Comparison of ENCODE assay signal across 13 cellular contexts in genomic region chr6:167401525-167402194, GRCh38.
DNase-seq lines count a peak whose midpoint lies in the region; ATAC-seq and TF ChIP-seq lines count a peak whose summit lies in the region.
"Had no signal": no experiment of that assay in that cellular context is flagged by ENCODE, and none has a peak within 500 bp of the region (broad histone marks: within the 10 kb centered on the region; RNA-seq: fewer than 3 reads in every experiment).

No MANE protein-coding gene starts in this region.

- H4K20me1 ChIP-seq in HCT116 (ENCODE audit: insufficient read depth) = no peaks in the 10 kb centered on the region

- no peak overlapping the region for H3K27ac ChIP-seq in HCT116 (ENCODE audit: low read depth, low read length)

- no peak overlapping the region for H2AFZ ChIP-seq in HCT116 (ENCODE audit: low read depth, low read length, poor library complexity, severe bottlenecking)

- no peaks in the 10 kb centered on the region for H3K4me1 ChIP-seq in HCT116 (ENCODE audit: control insufficient read depth in 1 of 2, insufficient read depth in 2 of 2, low read length in 2 of 2)

- no peaks in the 10 kb centered on the region for H3K36me3 ChIP-seq in HCT116 (ENCODE audit: control insufficient read depth in 1 of 2, insufficient read depth in 2 of 2, low read length in 2 of 2)

- H3K4me3 Mint-ChIP-seq in progenitor cell of endocrine pancreas (ENCODE audit: low read depth) = no peak overlapping the region
- H3K4me3 Mint-ChIP-seq: activated naive CD8-positive, alpha-beta T cell treated with anti-CD3 and anti-CD28 coated beads, Interleukin-2, amount 10 ng/mL, durations not matched to agents 7 days and 5 days; stimulated activated naive CD8-positive, alpha-beta T cell treated with anti-CD3 and anti-CD28 coated beads, Interleukin-15, Interleukin-2, amounts not matched to agents 100 ng/mL and 50 ng/mL, for 24 hours had no signal

- POLR2A ChIA-PET in HCT116 (lab: Charles Lee) = no interaction called here

- TF ChIP-seq POLR2A in HCT116 (IDR thresholded peaks at IDR 0.05; ENCODE audit: borderline replicate concordance, extremely low read depth, insufficient read depth, insufficient read length) = no peak

- intact Hi-C loops in HCT116 (cut with micrococcal nuclease) = no loop called here

- TF ChIP-seq RAD21 in HCT116 (IDR thresholded peaks at IDR 0.05; ENCODE audit: low read depth) = no peak

- no peak overlapping the region for H3K4me3 ChIP-seq in HCT116 (replicated peaks in 1 of 2; ENCODE audit: low read depth in 1 of 2, low read length in 2 of 2)

- no peaks in the 10 kb centered on the region for H3K79me2 ChIP-seq in HCT116 (ENCODE audit: insufficient read depth, low read length)

- H3K27me3 ChIP-seq in HCT116 (ENCODE audit: insufficient read depth, low read length) = peaks cover 18% of the 10 kb centered on the region

- RAD21 ChIA-PET in HCT116 (lab: Charles Lee; ENCODE audit: low non-redundant PET in 1 of 2, low total read pairs in 2 of 2, uncharacterized antibody in 2 of 2, unreplicated experiment in 2 of 2) = no interaction called here

- CTCF ChIA-PET in HCT116 (lab: Charles Lee) = no interaction called here

- H3K9ac ChIP-seq in HCT116 (ENCODE audit: low read length) = no peak overlapping the region
- H3K9ac ChIP-seq: SK-N-SH had no signal

- H3K27me3 Mint-ChIP-seq in progenitor cell of endocrine pancreas = peaks cover 19% of the 10 kb centered on the region

- H3K4me1 Mint-ChIP-seq in progenitor cell of endocrine pancreas (ENCODE audit: low read depth) = peaks cover 22% of the 10 kb centered on the region

- H3K9me3 Mint-ChIP-seq in progenitor cell of endocrine pancreas (ENCODE audit: low read depth) = no peaks in the 10 kb centered on the region
- H3K9me3 Mint-ChIP-seq: activated naive CD8-positive, alpha-beta T cell treated with anti-CD3 and anti-CD28 coated beads, Interleukin-2, amount 10 ng/mL, durations not matched to agents 7 days and 5 days; stimulated activated naive CD8-positive, alpha-beta T cell treated with anti-CD3 and anti-CD28 coated beads, Interleukin-15, Interleukin-2, amounts not matched to agents 100 ng/mL and 50 ng/mL, for 24 hours had no signal

- no peaks in the 10 kb centered on the region for H3K36me3 Mint-ChIP-seq in progenitor cell of endocrine pancreas (ENCODE audit: insufficient read depth)
- H3K36me3 Mint-ChIP-seq: activated naive CD8-positive, alpha-beta T cell treated with anti-CD3 and anti-CD28 coated beads, Interleukin-2, amount 10 ng/mL, durations not matched to agents 7 days and 5 days had no signal

- ATAC-seq in HCT116 (peak; percentile 34; the same call in 1 of the 2 replicates), esophagus mucosa (peak; percentile 39), HG02884 (IDR thresholded peaks at IDR 0.05; ENCODE audit: unreplicated experiment) (no peak), GM21619 (IDR thresholded peaks at IDR 0.05; ENCODE audit: unreplicated experiment) (no peak)

- DNase-seq in HCT116 (ENCODE audit: low read depth, low spot score) = no peak
- DNase-seq in NCI-H510A treated with DMSO at 0.1 percent for 48 hours (lab: John Stamatoyannopoulos, UW) = peak; percentile 43
- no peak for DNase-seq in progenitor cell of endocrine pancreas (ENCODE audit: low spot score, unreplicated experiment)
- DNase-seq in GF-D8 (lab: John Stamatoyannopoulos, UW) = no peak
- DNase-seq in central memory CD4-positive, alpha-beta T cell = no peak
- DNase-seq: activated naive CD8-positive, alpha-beta T cell treated with anti-CD3 and anti-CD28 coated beads, Interleukin-2, amount 10 ng/mL, durations not matched to agents 7 days and 5 days; C1 segment of cervical spinal cord; retina; SK-N-SH had no signal

- TF ChIP-seq CTCF in HCT116 (IDR thresholded peaks at IDR 0.05 in 2 of 3, conservative IDR thresholded peaks at IDR 0.05 in 1 of 3; ENCODE audit: borderline replicate concordance in 1 of 3, insufficient read depth in 1 of 3, low read depth in 2 of 3, low read length in 2 of 3) = no peak
- no peak for TF ChIP-seq CTCF in progenitor cell of endocrine pancreas (IDR thresholded peaks at IDR 0.05; ENCODE audit: unreplicated experiment)

- no peaks in the 10 kb centered on the region for H3K9me3 ChIP-seq in HCT116 (ENCODE audit: control insufficient read depth in 1 of 2, insufficient read depth in 1 of 2, low read depth in 1 of 2, low read length in 2 of 2)
- H3K9me3 ChIP-seq: SK-N-SH had no signal

- no TSS peak for BruUV-seq in HCT116 (replicated peaks; lab: Mats Ljungman, UMichigan)

- peak overlapping the region; percentile 54 for H3K27ac Mint-ChIP-seq in progenitor cell of endocrine pancreas
- H3K27ac Mint-ChIP-seq: activated naive CD8-positive, alpha-beta T cell treated with anti-CD3 and anti-CD28 coated beads, Interleukin-2, amount 10 ng/mL, durations not matched to agents 7 days and 5 days; stimulated activated naive CD8-positive, alpha-beta T cell treated with anti-CD3 and anti-CD28 coated beads, Interleukin-15, Interleukin-2, amounts not matched to agents 100 ng/mL and 50 ng/mL, for 24 hours had no signal

- no peak overlapping the region for H3K4me2 ChIP-seq in HCT116 (ENCODE audit: low read length)
- H3K4me2 ChIP-seq: SK-N-SH had no signal

- no peaks in the 10 kb centered on the region for H3K9me2 ChIP-seq in HCT116 (ENCODE audit: insufficient read depth)
- H3K9me2 ChIP-seq: SK-N-SH had no signal

TF ChIP-seq in HCT116, 20 proteins besides CTCF, POLR2A, EP300 and RAD21:
- no peak for TF ChIP-seq YY1 (IDR thresholded peaks at IDR 0.05; ENCODE audit: extremely low read depth, insufficient replicate concordance, low read depth, low read length)
- no peak for TF ChIP-seq REST (IDR thresholded peaks at IDR 0.05; ENCODE audit: low read depth)
- no peak for TF ChIP-seq CEBPB (IDR thresholded peaks at IDR 0.05; ENCODE audit: low read depth)
- TF ChIP-seq EZH2phosphoT487 (IDR thresholded peaks at IDR 0.05; ENCODE audit: borderline replicate concordance) = no peak
- TF ChIP-seq ZFX (IDR thresholded peaks at IDR 0.05) = no peak
- no peak for TF ChIP-seq EGR1 (IDR thresholded peaks at IDR 0.05; ENCODE audit: low read depth)
- no peak for TF ChIP-seq SP1 (IDR thresholded peaks at IDR 0.05; ENCODE audit: low read depth)
- TF ChIP-seq MAX (IDR thresholded peaks at IDR 0.05) = no peak
- TF ChIP-seq TCF7L2 (IDR thresholded peaks at IDR 0.05; ENCODE audit: borderline replicate concordance, extremely low read depth, insufficient read depth, insufficient read length) = no peak
- TF ChIP-seq CBX3 (IDR thresholded peaks at IDR 0.05; ENCODE audit: low read depth) = no peak
- TF ChIP-seq ZBTB33 (IDR thresholded peaks at IDR 0.05; ENCODE audit: extremely low read depth, insufficient replicate concordance, low read length) = no peak
- no peak for TF ChIP-seq ZNF274 (IDR thresholded peaks at IDR 0.05; ENCODE audit: low read depth, low read length)
- no peak for TF ChIP-seq SIN3A (IDR thresholded peaks at IDR 0.05; ENCODE audit: low read depth)
- no peak for TF ChIP-seq FOSL1 (IDR thresholded peaks at IDR 0.05; ENCODE audit: low read depth)
- TF ChIP-seq POLR2AphosphoS5 (IDR thresholded peaks at IDR 0.05; ENCODE audit: low read depth, low read length) = no peak
- no peak for TF ChIP-seq ATF3 (IDR thresholded peaks at IDR 0.05)
- no peak for TF ChIP-seq SRF (IDR thresholded peaks at IDR 0.05; ENCODE audit: low read depth)

Comparison
In these comparisons a context has a peak if more than half of its experiments do, and no peak if none do; other contexts are left out.
1. ATAC-seq: peak in HCT116 (single experiment) and esophagus mucosa (single experiment); none in HG02884 (single experiment) and GM21619 (single experiment).